In the genomic region with DNA sequence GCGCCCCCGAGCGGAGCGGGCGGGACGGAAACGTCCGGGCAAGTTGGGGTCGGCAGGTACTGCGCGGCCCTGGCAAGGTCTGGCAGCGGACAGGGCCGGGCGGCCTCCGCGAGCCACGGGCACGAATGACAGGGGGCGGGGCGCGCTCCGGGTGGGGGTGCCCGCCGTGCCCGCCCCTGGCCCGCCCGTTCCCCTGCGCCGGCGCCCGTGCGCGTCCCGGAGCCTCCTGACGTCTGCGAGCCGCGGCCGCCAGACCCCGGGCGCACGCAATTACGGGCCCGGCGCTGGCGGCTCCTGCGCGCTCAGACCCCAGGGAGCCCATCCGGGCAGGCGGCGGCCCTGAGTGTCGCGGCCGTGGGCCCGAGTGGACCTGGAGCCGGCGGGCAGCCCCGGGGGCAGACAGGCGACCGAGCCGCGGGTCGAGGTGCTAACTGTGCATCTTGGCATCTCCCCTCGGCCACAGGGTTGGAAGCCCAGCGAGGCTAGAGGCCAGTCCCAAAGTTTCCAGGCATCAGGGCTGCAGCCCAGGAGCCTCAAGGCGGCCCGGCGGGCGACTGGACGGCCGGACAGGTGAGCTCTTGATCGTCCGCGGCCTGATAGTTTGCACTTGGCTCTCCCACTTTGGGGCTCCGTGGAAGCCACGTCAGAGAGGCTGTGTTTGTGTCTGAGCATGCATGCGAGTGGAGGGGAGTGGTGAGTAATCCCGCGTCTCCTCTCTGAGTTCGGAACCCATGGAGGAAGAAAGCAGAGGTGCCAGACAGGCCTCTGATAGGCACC, we compare ENCODE assay signal across 8 cellular contexts. TPM values are rescaled to one million over a fixed set of nuclear protein-coding genes. Genes with fewer than 3 reads are reported as not detected.
DNase-seq lines count a peak whose midpoint lies in the region; ATAC-seq and TF ChIP-seq lines count a peak whose summit lies in the region.

No MANE protein-coding gene starts in this region.

- H3K36me3 ChIP-seq in CD8-positive, alpha-beta T cell (ENCODE audit: insufficient read depth, low read length), result peaks cover 5% of the 10 kb centered on the region

- H3K27ac Mint-ChIP-seq in CD8-positive, alpha-beta T cell, result peak overlapping the region; percentile 81
- H3K27ac Mint-ChIP-seq in nephron progenitor cell, result no peak overlapping the region

- no peaks in the 10 kb centered on the region for H3K27me3 Mint-ChIP-seq in CD8-positive, alpha-beta T cell (ENCODE audit: low read depth)
- no peaks in the 10 kb centered on the region for H3K27me3 Mint-ChIP-seq in nephron progenitor cell (ENCODE audit: low read depth, poor library complexity)

- no peaks in the 10 kb centered on the region for H3K9me3 ChIP-seq in CD8-positive, alpha-beta T cell (ENCODE audit: low read length)

- peak in 3 of 7 experiments; percentile 28 to 48 (median 47) for DNase-seq in CD8-positive, alpha-beta T cell
- DNase-seq in activated CD4-positive, alpha-beta T cell treated with anti-CD3 and anti-CD28 coated beads, Interleukin-2, amount 50 U/mL, for 48 hours, result peak; percentile 47 to 50
- DNase-seq in fibroblast of gingiva (ENCODE audit: low read depth) (peak; percentile 47), nephron progenitor cell (peak; percentile 70), HPDE6-E6E7 (ENCODE audit: extremely low spot score) (no peak), NCI-H2107 treated with DMSO at 0.1 percent for 48 hours (lab: John Stamatoyannopoulos, UW; ENCODE audit: unreplicated experiment) (no peak)

- H3K4me1 Mint-ChIP-seq in CD8-positive, alpha-beta T cell (ENCODE audit: low read depth), result peaks cover 32% of the 10 kb centered on the region
- H3K4me1 Mint-ChIP-seq in nephron progenitor cell, result peaks cover 32% of the 10 kb centered on the region

- peak overlapping the region; percentile 100 for H3K4me3 ChIP-seq in CD8-positive, alpha-beta T cell (ENCODE audit: low read depth, low read length)

- H3K9me3 Mint-ChIP-seq in CD8-positive, alpha-beta T cell, result no peaks in the 10 kb centered on the region
- no peaks in the 10 kb centered on the region for H3K9me3 Mint-ChIP-seq in nephron progenitor cell

- H3K27ac ChIP-seq in CD8-positive, alpha-beta T cell (ENCODE audit: low read depth, low read length), result peak overlapping the region; percentile 100

- peak overlapping the region; percentile 79 for H3K4me3 Mint-ChIP-seq in CD8-positive, alpha-beta T cell
- H3K4me3 Mint-ChIP-seq in nephron progenitor cell, result peak overlapping the region; percentile 83

- CTCF ChIA-PET in CD8-positive, alpha-beta T cell (lab: Charles Lee), result interaction anchor here (1.2 kb wide), 2 partner anchors 12 to 62 kb away, joined by 3 to 5 read pairs; no protein-coding TSS in a partner anchor

- no peaks in the 10 kb centered on the region for H3K27me3 ChIP-seq in CD8-positive, alpha-beta T cell (ENCODE audit: insufficient read depth, low read length)

- TF ChIP-seq CTCF in CD8-positive, alpha-beta T cell (IDR thresholded peaks at IDR 0.05), result no peak
- TF ChIP-seq CTCF in nephron progenitor cell (IDR thresholded peaks at IDR 0.05), result no peak

- intact Hi-C loops in CD8-positive, alpha-beta T cell (cut with DNase I, micrococcal nuclease), result loop anchor here in 1 of 2 experiments (10.0 kb wide), 1 partner anchor 101 kb away; a partner anchor contains a TSS

- peaks cover 4% of the 10 kb centered on the region for H3K36me3 Mint-ChIP-seq in CD8-positive, alpha-beta T cell
- H3K36me3 Mint-ChIP-seq in nephron progenitor cell (ENCODE audit: low read depth), result peaks cover 5% of the 10 kb centered on the region

- ATAC-seq in CD8-positive, alpha-beta T cell, result peak; percentile 9
- ATAC-seq in GM19397 (IDR thresholded peaks at IDR 0.05; ENCODE audit: unreplicated experiment) (peak; percentile 27), HG03520 (IDR thresholded peaks at IDR 0.05; ENCODE audit: unreplicated experiment) (peak; percentile 4)

- POLR2A ChIA-PET in CD8-positive, alpha-beta T cell (lab: Charles Lee), result interaction anchor here (1.0 to 9.2 kb wide), 10 partner anchors 8 to 775 kb away, joined by 3 to 112 read pairs (median 6); a partner anchor contains a TSS

- H3K4me1 ChIP-seq in CD8-positive, alpha-beta T cell (ENCODE audit: insufficient read depth, low read length), result peaks cover 26% of the 10 kb centered on the region

RNA-seq across cellular contexts. Expression of a gene that starts 0.9 kb away (rescaled TPM):
- 10 to 100 TPM; 57.0 to 57.3 TPM for total RNA-seq in CD8-positive, alpha-beta T cell

RNA-seq across cellular contexts. Expression of a gene that starts 15.7 kb away (rescaled TPM):
- 10 to 100 TPM; 11.9 to 12.3 TPM for total RNA-seq in CD8-positive, alpha-beta T cell

RNA-seq across cellular contexts. Expression of a gene that starts 16.3 kb away (rescaled TPM):
- total RNA-seq in CD8-positive, alpha-beta T cell, result 1 to 10 TPM; 1.1 to 1.6 TPM

RNA-seq across cellular contexts. Expression of a gene that starts 41.6 kb away (rescaled TPM):
- 10 to 100 TPM; 86.8 to 87.9 TPM for total RNA-seq in CD8-positive, alpha-beta T cell

RNA-seq across cellular contexts. Expression of a gene that starts 42.6 kb away (rescaled TPM):
- 10 to 100 TPM; 64.0 to 64.7 TPM for total RNA-seq in CD8-positive, alpha-beta T cell

Comparison
In these comparisons a context has a peak if more than half of its experiments do, and no peak if none do; other contexts are left out.
1. DNase-seq: peak in activated CD4-positive, alpha-beta T cell treated with anti-CD3 and anti-CD28 coated beads, Interleukin-2, amount 50 U/mL, for 48 hours (2 of 2), fibroblast of gingiva (single experiment) and nephron progenitor cell (single experiment); none in HPDE6-E6E7 (single experiment) and NCI-H2107 treated with DMSO at 0.1 percent for 48 hours (single experiment).
2. Peak in every context shown above with its lines, with median percentiles within 50 percentile points of each other: ATAC-seq.